In genomic region chr2:20223345-20224190, GRCh38 we compare ENCODE assay signal across 1 cellular context.
TF ChIP-seq lines count a peak whose summit lies in the region.

No MANE protein-coding gene starts in this region.

TF ChIP-seq in SK-N-SH, 30 proteins besides CTCF, POLR2A, EP300 and RAD21 (continued from another document):
- TF ChIP-seq USF2 (IDR thresholded peaks at IDR 0.05; ENCODE audit: borderline replicate concordance, low read depth, low read length): peak; percentile 45; the same call in 1 of the 2 replicates
- peak; percentile 42; the same call in 1 of the 2 replicates for TF ChIP-seq GABPA (IDR thresholded peaks at IDR 0.05; ENCODE audit: low read depth)
- TF ChIP-seq SMC3 (IDR thresholded peaks at IDR 0.05; ENCODE audit: low read depth, low read length): no peak
- TF ChIP-seq EZH2phosphoT487 (IDR thresholded peaks at IDR 0.05; ENCODE audit: borderline replicate concordance, low read depth): no peak
- TF ChIP-seq MXI1 (IDR thresholded peaks at IDR 0.05; ENCODE audit: low read depth, low read length): peak; percentile 97; the same call in 1 of the 2 replicates
- peak; percentile 80 for TF ChIP-seq USF1 (IDR thresholded peaks at IDR 0.05; ENCODE audit: borderline replicate concordance, low read depth)
- no peak for TF ChIP-seq GATA2 (CRISPR knock-in tag; IDR thresholded peaks at IDR 0.05)
- TF ChIP-seq MEF2A (IDR thresholded peaks at IDR 0.05; ENCODE audit: borderline replicate concordance, low read depth): no peak
- TF ChIP-seq FOXJ3 (CRISPR knock-in tag; IDR thresholded peaks at IDR 0.05): 0 out of 2 replicates have a peak, but pooled peaks have one; percentile 36
- peak; percentile 87 for TF ChIP-seq MAX (IDR thresholded peaks at IDR 0.05; ENCODE audit: low read depth)
